18 cellular contexts compared by ENCODE assay signal in genomic region chr9:79257671-79258410, GRCh38.
A peak's percentile ranks its signal among the peaks of the same experiment; 100 is the strongest.
DNase-seq lines count a peak whose midpoint lies in the region; FAIRE-seq and TF ChIP-seq lines count a peak whose summit lies in the region.
"Had no signal": no experiment of that assay in that cellular context is flagged by ENCODE, and none has a peak within 500 bp of the region (broad histone marks: within the 10 kb centered on the region; RNA-seq: fewer than 3 reads in every experiment).

No MANE protein-coding gene starts in this region.

- H2AK5ac ChIP-seq in H1 (ENCODE audit: low read depth, low read length) = no peak overlapping the region

- no peak overlapping the region for H3K14ac ChIP-seq in H1 (ENCODE audit: insufficient read length)

- no peak overlapping the region for H2BK20ac ChIP-seq in H1 (ENCODE audit: low read length)

- no peak for FAIRE-seq in H1 (lab: Jason Lieb, UNC)
- no peak for FAIRE-seq in GM12891 (lab: Jason Lieb, UNC)
- FAIRE-seq: D721Med, GM18507 had no signal

- H2BK120ac ChIP-seq in H1 (replicated peaks; ENCODE audit: low read depth, low read length) = no peak overlapping the region

- no peak overlapping the region for H3K27ac Mint-ChIP-seq in neural crest cell (ENCODE audit: unreplicated experiment)
- H3K27ac Mint-ChIP-seq in Caco-2 (ENCODE audit: unreplicated experiment) = no peak overlapping the region
- H3K27ac Mint-ChIP-seq: activated CD8-positive, alpha-beta T cell treated with anti-CD3 and anti-CD28 coated beads for 36 hours; naive thymus-derived CD8-positive, alpha-beta T cell had no signal

- intact Hi-C loops in Caco-2 (cut with micrococcal nuclease; ENCODE audit: unreplicated experiment) = no loop called here

- no peak overlapping the region; a peak in 1 of 4 replicates for H3K4me2 ChIP-seq in H1 (ENCODE audit: insufficient read depth in 1 of 2, low read depth in 2 of 2, low read length in 2 of 2)

- no peaks in the 10 kb centered on the region for H3K23me2 ChIP-seq in H1 (ENCODE audit: low read depth, low read length)

- H4K5ac ChIP-seq in H1 (ENCODE audit: insufficient read length, low read depth, low read length) = no peak overlapping the region

- CTCF ChIA-PET in H1 (lab: Charles Lee; ENCODE audit: partially characterized antibody) = interaction anchor here (1.3 to 1.5 kb wide), 2 partner anchors 16 to 128 kb away, joined by 3 to 5 read pairs; no protein-coding TSS in a partner anchor
- CTCF ChIA-PET in Caco-2 (lab: Charles Lee) = no interaction called here

- in situ Hi-C loops in G401 (cut with HindIII; ENCODE audit: low sequenced_read_pairs) = no loop called here

- WGBS in H1 (ENCODE audit: extremely low coverage in 1 of 2, insufficient coverage in 1 of 2, insufficient read length in 1 of 2, insufficient replicate concordance in 2 of 2, low coverage in 1 of 2, low lambda C conversion rate in 2 of 2, missing lambda C conversion rate in 1 of 2), 2 experiments = 89% methylated on average over 23 of the region's 23 CpGs; no CpG with 5 or more reads in 1 of the 2 experiments

- H3K27me3 Mint-ChIP-seq in neural crest cell (ENCODE audit: low read depth) (no peaks in the 10 kb centered on the region), Caco-2 (ENCODE audit: insufficient read depth, unreplicated experiment) (peaks cover 3% of the 10 kb centered on the region)

- TF ChIP-seq EP300 in H1 (IDR thresholded peaks at IDR 0.05; ENCODE audit: borderline replicate concordance in 1 of 2, low read depth in 2 of 2, low read length in 2 of 2) = no peak

- H3K79me2 ChIP-seq in H1 (ENCODE audit: control insufficient read depth in 1 of 2, insufficient read depth in 2 of 2, low read length in 2 of 2) = no peaks in the 10 kb centered on the region

- no peak overlapping the region for H3K9ac ChIP-seq in H1 (replicated peaks in 1 of 4; ENCODE audit: extremely low read depth in 1 of 4, low read depth in 3 of 4, low read length in 3 of 4)

- peaks cover 7% of the 10 kb centered on the region for H3K4me1 Mint-ChIP-seq in neural crest cell
- no peaks in the 10 kb centered on the region for H3K4me1 Mint-ChIP-seq in Caco-2 (ENCODE audit: low read depth, unreplicated experiment)
- H3K4me1 Mint-ChIP-seq: naive thymus-derived CD8-positive, alpha-beta T cell had no signal

- no peak for TF ChIP-seq CTCF in H1 (IDR thresholded peaks at IDR 0.05; ENCODE audit: control extremely low read depth in 1 of 3, insufficient read depth in 1 of 3, low read depth in 1 of 3, low read length in 3 of 3)
- TF ChIP-seq CTCF in neural crest cell (conservative IDR thresholded peaks at IDR 0.05) = no peak
- no peak for TF ChIP-seq CTCF in Caco-2 (IDR thresholded peaks at IDR 0.05; ENCODE audit: insufficient read depth in 1 of 2, low read depth in 1 of 2, low read length in 1 of 2, severe bottlenecking in 1 of 2, unreplicated experiment in 1 of 2)

- H3K27ac ChIP-seq in H1 (ENCODE audit: low read depth, low read length) = no peak overlapping the region
- H3K27ac ChIP-seq: colonic mucosa, right atrium auricular region had no signal

- no TSS peak for BruUV-seq in Caco-2 (replicated peaks; lab: Mats Ljungman, UMichigan)

- no peaks in the 10 kb centered on the region for H3K36me3 Mint-ChIP-seq in neural crest cell (ENCODE audit: low read depth)
- no peaks in the 10 kb centered on the region for H3K36me3 Mint-ChIP-seq in Caco-2 (ENCODE audit: insufficient read depth, unreplicated experiment)

- DNase-seq in G401 (ENCODE audit: low spot score) = peak; percentile 9
- peak; percentile 33 for DNase-seq in NCI-H2227 (lab: John Stamatoyannopoulos, UW; ENCODE audit: unreplicated experiment)
- DNase-seq in H1 (ENCODE audit: low read depth in 1 of 2, low spot score in 2 of 2) = no peak
- peak; percentile 6 for DNase-seq in neural crest cell (ENCODE audit: low read depth, low spot score)
- DNase-seq in NCI-H2171 (lab: John Stamatoyannopoulos, UW) = no peak
- no peak for DNase-seq in activated gamma-delta T cell treated with Interleukin-2 at 50 U/mL for 16 hours
- DNase-seq in Caco-2 = no peak
- no peak for DNase-seq in GM12891 (ENCODE audit: insufficient read length, low spot score)
- DNase-seq: activated CD8-positive, alpha-beta T cell treated with anti-CD3 and anti-CD28 coated beads for 36 hours; activated effector memory CD4-positive, alpha-beta T cell treated with Interleukin-2 at 50 U/mL for 16 hours; amniotic stem cell; colonic mucosa; KBM-7; left ventricle myocardium superior; naive thymus-derived CD8-positive, alpha-beta T cell had no signal

- no peaks in the 10 kb centered on the region for H3K9me3 ChIP-seq in H1 (ENCODE audit: insufficient read depth in 2 of 2, low read depth in 1 of 2, low read length in 1 of 2)
- H3K9me3 ChIP-seq in Caco-2 = no peaks in the 10 kb centered on the region
- H3K9me3 ChIP-seq: colonic mucosa, right atrium auricular region had no signal

- H4K91ac ChIP-seq in H1 (replicated peaks; ENCODE audit: insufficient read length, low read length) = no peak overlapping the region

- no peak overlapping the region for H3K4ac ChIP-seq in H1 (replicated peaks; ENCODE audit: insufficient read length, low read depth, low read length)

- H2BK15ac ChIP-seq in H1 (ENCODE audit: low read length) = peak overlapping the region; percentile 40; the same call in 1 of the 2 replicates

- H2AFZ ChIP-seq in H1 (ENCODE audit: low read length) = peak overlapping the region; percentile 43; the same call in 1 of the 2 replicates

- no peaks in the 10 kb centered on the region for H3K79me1 ChIP-seq in H1 (ENCODE audit: low read depth, low read length)

- no peak overlapping the region for H4K8ac ChIP-seq in H1 (ENCODE audit: extremely low read depth, insufficient read depth, low read length)

- peaks cover 0 to 9% (median under 1%) of the 10 kb centered on the region in 4 experiments; a peak in 3 of 7 replicates for H3K4me1 ChIP-seq in H1 (replicated peaks in 1 of 4; ENCODE audit: control insufficient read depth in 3 of 4, insufficient read depth in 4 of 4, low read length in 3 of 4)
- no peaks in the 10 kb centered on the region for H3K4me1 ChIP-seq in Caco-2
- H3K4me1 ChIP-seq: colonic mucosa, right atrium auricular region had no signal

- H3K27me3 ChIP-seq in H1 (replicated peaks in 1 of 4; ENCODE audit: control insufficient read depth in 3 of 4, extremely low read depth in 1 of 4, insufficient read depth in 3 of 4, low read length in 3 of 4) (no peaks in the 10 kb centered on the region), Caco-2 (replicated peaks; ENCODE audit: control insufficient read depth, insufficient read depth, low read length) (no peaks in the 10 kb centered on the region)
- H3K27me3 ChIP-seq: right atrium auricular region had no signal

- H3K36me3 ChIP-seq in H1 (ENCODE audit: control insufficient read depth in 2 of 4, insufficient read depth in 4 of 4, low read length in 3 of 4) (no peaks in the 10 kb centered on the region), Caco-2 (ENCODE audit: control insufficient read depth, insufficient read depth, low read length) (no peaks in the 10 kb centered on the region)
- H3K36me3 ChIP-seq: colonic mucosa, right atrium auricular region had no signal

- H3K4me3 Mint-ChIP-seq in neural crest cell (no peak overlapping the region), Caco-2 (ENCODE audit: unreplicated experiment) (no peak overlapping the region)
- H3K4me3 Mint-ChIP-seq: activated CD8-positive, alpha-beta T cell treated with anti-CD3 and anti-CD28 coated beads for 36 hours; naive thymus-derived CD8-positive, alpha-beta T cell had no signal

- TF ChIP-seq POLR2A in H1 (IDR thresholded peaks at IDR 0.05; ENCODE audit: control extremely low read depth in 1 of 2, low read depth in 2 of 2, low read length in 2 of 2) = no peak
- no peak for TF ChIP-seq POLR2A in GM12891 (IDR thresholded peaks at IDR 0.05; ENCODE audit: low read depth, low read length)

- H3K9me3 Mint-ChIP-seq in neural crest cell = peaks cover 7% of the 10 kb centered on the region
- H3K9me3 Mint-ChIP-seq in Caco-2 (ENCODE audit: unreplicated experiment) = no peaks in the 10 kb centered on the region

- POLR2A ChIA-PET in H1 (lab: Charles Lee; ENCODE audit: partially characterized antibody) = no interaction called here
- POLR2A ChIA-PET in Caco-2 (lab: Charles Lee) = no interaction called here

- no peak for TF ChIP-seq RAD21 in H1 (IDR thresholded peaks at IDR 0.05 in 1 of 2, conservative IDR thresholded peaks at IDR 0.05 in 1 of 2; ENCODE audit: low read depth in 2 of 2, low read length in 2 of 2)

- H3K18ac ChIP-seq in H1 (ENCODE audit: extremely low read depth, low read length) = no peak overlapping the region

- H2BK5ac ChIP-seq in H1 (ENCODE audit: low read depth, low read length) = no peak overlapping the region

- no peaks in the 10 kb centered on the region for H4K20me1 ChIP-seq in H1 (replicated peaks in 1 of 2; ENCODE audit: control insufficient read depth in 1 of 2, insufficient read depth in 2 of 2, low read length in 2 of 2)

- no peak overlapping the region for H3K4me3 ChIP-seq in H1 (ENCODE audit: extremely low read depth in 1 of 4, insufficient read depth in 2 of 4, low read depth in 3 of 4, low read length in 4 of 4)
- no peak overlapping the region for H3K4me3 ChIP-seq in Caco-2 (ENCODE audit: low read depth, low read length)
- H3K4me3 ChIP-seq: colonic mucosa, right atrium auricular region had no signal

- H2BK12ac ChIP-seq in H1 (ENCODE audit: low read depth, low read length) = peak overlapping the region; percentile 43; the same call in 1 of the 2 replicates

- H3K56ac ChIP-seq in H1 (replicated peaks; ENCODE audit: insufficient read length, low read depth, low read length) = no peak overlapping the region

- H3K23ac ChIP-seq in H1 (ENCODE audit: insufficient read length) = no peak overlapping the region

TF ChIP-seq in H1, 55 proteins besides CTCF, POLR2A, EP300 and RAD21:
- no peak for TF ChIP-seq HDAC6 (IDR thresholded peaks at IDR 0.05; ENCODE audit: low read depth, low read length)

TF ChIP-seq in GM12891, 5 proteins besides CTCF, POLR2A, EP300 and RAD21:
- TF ChIP-seq TAF1 (IDR thresholded peaks at IDR 0.05; ENCODE audit: low read depth, low read length) = no peak
- no peak for TF ChIP-seq POU2F2 (IDR thresholded peaks at IDR 0.05; ENCODE audit: low read depth, low read length)
- TF ChIP-seq SPI1 (IDR thresholded peaks at IDR 0.05; ENCODE audit: low read depth, low read length) = no peak
- no peak for TF ChIP-seq PAX5 (IDR thresholded peaks at IDR 0.05; ENCODE audit: insufficient read depth, low read length, severe bottlenecking)
- TF ChIP-seq POLR2AphosphoS5 (IDR thresholded peaks at IDR 0.05; ENCODE audit: low read depth, low read length) = no peak
TF ChIP-seq in GM12891: peak in this region for 0.

Comparison
In these comparisons a context has a peak if more than half of its experiments do, and no peak if none do; other contexts are left out.
1. DNase-seq: peak in G401 (single experiment), NCI-H2227 (single experiment) and neural crest cell (single experiment); none in H1 (0 of 2), NCI-H2171 (single experiment), activated gamma-delta T cell treated with Interleukin-2 at 50 U/mL for 16 hours (single experiment), Caco-2 (0 of 2) and GM12891 (single experiment).